In genomic region chr1:7610936-7611335, GRCh38 we compare ENCODE assay signal across 25 cellular contexts.
"Had no signal": no experiment of that assay in that cellular context is flagged by ENCODE, and none has a peak within 500 bp of the region (broad histone marks: within the 10 kb centered on the region; RNA-seq: fewer than 3 reads in every experiment).

No MANE protein-coding gene starts in this region.

- H3K9me3 Mint-ChIP-seq: activated CD4-positive, alpha-beta T cell treated with anti-CD3 and anti-CD28 coated beads, Interleukin-2, amount 10 ng/mL, durations not matched to agents 24 days and 14 days; activated naive CD4-positive, alpha-beta T cell treated with anti-CD3 and anti-CD28 coated beads, Interleukin-2, amount 50 U/mL, for 24 hours; activated T-cell treated with anti-CD3 and anti-CD28 coated beads, Interleukin-2, amount 50 U/mL, for 24 hours; activated T-helper 1 cell treated with anti-CD3 and anti-CD28 coated beads, Interleukin-12 subunit alpha, Interleukin-12 subunit beta, Interleukin-2, Interleukin-4 antibody, amounts not matched to agents 30 ng/mL and 10 ng/mL and 1 ng/mL, durations not matched to agents 14 hours and 24 hours and 36 hours; T-helper 1 cell treated with Interleukin-12 subunit alpha and Interleukin-12 subunit beta and Interleukin-4 antibody, amounts not matched to agents 30 μg/mL and 1 μg/mL, for 36 hours had no signal

- H3K36me3 ChIP-seq: brain microvascular endothelial cell, cardiac muscle cell, Peyer's patch had no signal

- H3K4me3 Mint-ChIP-seq: activated CD4-positive, alpha-beta T cell treated with anti-CD3 and anti-CD28 coated beads, Interleukin-2, amount 10 ng/mL, durations not matched to agents 24 days and 14 days; activated CD8-positive, alpha-beta memory T cell treated with anti-CD3 and anti-CD28 coated beads, Interleukin-2, amount 10 ng/mL, durations not matched to agents 7 days and 5 days; activated naive CD4-positive, alpha-beta T cell treated with anti-CD3 and anti-CD28 coated beads, Interleukin-2, amount 50 U/mL, for 24 hours; activated T-cell treated with anti-CD3 and anti-CD28 coated beads, Interleukin-2, amount 50 U/mL, for 24 hours; activated T-helper 1 cell treated with anti-CD3 and anti-CD28 coated beads, Interleukin-12 subunit alpha, Interleukin-12 subunit beta, Interleukin-2, Interleukin-4 antibody, amounts not matched to agents 30 ng/mL and 10 ng/mL and 1 ng/mL, durations not matched to agents 14 hours and 24 hours and 36 hours; IgD-negative memory B cell; T-helper 1 cell treated with Interleukin-12 subunit alpha and Interleukin-12 subunit beta and Interleukin-4 antibody, amounts not matched to agents 30 μg/mL and 1 μg/mL, for 36 hours had no signal

- H3K4me1 ChIP-seq: Peyer's patch had no signal

- H3K4me3 ChIP-seq: cardiac muscle cell, Peyer's patch had no signal

- H3K4me1 Mint-ChIP-seq: activated CD4-positive, alpha-beta T cell treated with anti-CD3 and anti-CD28 coated beads, Interleukin-2, amount 10 ng/mL, durations not matched to agents 24 days and 14 days; activated CD8-positive, alpha-beta memory T cell treated with anti-CD3 and anti-CD28 coated beads, Interleukin-2, amount 10 ng/mL, durations not matched to agents 7 days and 5 days; activated naive CD4-positive, alpha-beta T cell treated with anti-CD3 and anti-CD28 coated beads, Interleukin-2, amount 50 U/mL, for 24 hours; IgD-negative memory B cell had no signal

- DNase-seq: activated CD4-positive, alpha-beta T cell treated with anti-CD3 and anti-CD28 coated beads for 1 hour; activated CD4-positive, alpha-beta T cell treated with anti-CD3 and anti-CD28 coated beads, Interleukin-2, amount 10 ng/mL, durations not matched to agents 24 days and 14 days; activated CD4-positive, alpha-beta T cell treated with anti-CD3 and anti-CD28 coated beads, Interleukin-2, amount 50 U/mL, for 48 hours; activated CD8-positive, alpha-beta memory T cell treated with anti-CD3 and anti-CD28 coated beads, Interleukin-2, amount 10 ng/mL, durations not matched to agents 7 days and 5 days; activated effector memory CD4-positive, alpha-beta T cell treated with Interleukin-2 at 50 U/mL for 16 hours; activated naive CD4-positive, alpha-beta T cell; activated T-cell treated with anti-CD3 and anti-CD28 coated beads, Interleukin-2, amount 50 U/mL, for 24 hours; amygdala; brain microvascular endothelial cell; KG1; NCI-H1092; NCI-H1417; NCI-H2029; NCI-H2107; NCI-H2171 treated with DMSO at 0.1 percent for 48 hours; NCI-H226; NCI-H510A; NCI-H526 treated with DMSO at 0.1 percent for 48 hours; Peyer's patch; SHP77 treated with DMSO at 0.1 percent for 48 hours had no signal

- H3K9me3 ChIP-seq: Peyer's patch had no signal

- H3K27ac Mint-ChIP-seq: activated CD4-positive, alpha-beta T cell treated with anti-CD3 and anti-CD28 coated beads, Interleukin-2, amount 10 ng/mL, durations not matched to agents 24 days and 14 days; activated CD8-positive, alpha-beta memory T cell treated with anti-CD3 and anti-CD28 coated beads, Interleukin-2, amount 10 ng/mL, durations not matched to agents 7 days and 5 days; activated naive CD4-positive, alpha-beta T cell treated with anti-CD3 and anti-CD28 coated beads, Interleukin-2, amount 50 U/mL, for 24 hours; activated T-cell treated with anti-CD3 and anti-CD28 coated beads, Interleukin-2, amount 50 U/mL, for 24 hours; activated T-helper 1 cell treated with anti-CD3 and anti-CD28 coated beads, Interleukin-12 subunit alpha, Interleukin-12 subunit beta, Interleukin-2, Interleukin-4 antibody, amounts not matched to agents 30 ng/mL and 10 ng/mL and 1 ng/mL, durations not matched to agents 14 hours and 24 hours and 36 hours; IgD-negative memory B cell; T-helper 1 cell treated with Interleukin-12 subunit alpha and Interleukin-12 subunit beta and Interleukin-4 antibody, amounts not matched to agents 30 μg/mL and 1 μg/mL, for 36 hours had no signal

- H3K27me3 ChIP-seq: brain microvascular endothelial cell, cardiac muscle cell, Peyer's patch had no signal

- ATAC-seq: activated CD8-positive, alpha-beta memory T cell treated with anti-CD3 and anti-CD28 coated beads, Interleukin-2, amount 10 ng/mL, durations not matched to agents 7 days and 5 days had no signal

- H3K27me3 Mint-ChIP-seq: activated CD4-positive, alpha-beta T cell treated with anti-CD3 and anti-CD28 coated beads, Interleukin-2, amount 10 ng/mL, durations not matched to agents 24 days and 14 days; activated CD8-positive, alpha-beta memory T cell treated with anti-CD3 and anti-CD28 coated beads, Interleukin-2, amount 10 ng/mL, durations not matched to agents 7 days and 5 days had no signal

- H3K27ac ChIP-seq: brain microvascular endothelial cell, cardiac muscle cell, Peyer's patch had no signal
